8 cellular contexts compared by ENCODE assay signal in genomic region chr5:4941957-4942830, GRCh38.
A peak's percentile ranks its signal among the peaks of the same experiment; 100 is the strongest.
DNase-seq lines count a peak whose midpoint lies in the region; ATAC-seq and TF ChIP-seq lines count a peak whose summit lies in the region.

No MANE protein-coding gene starts in this region.

- TF ChIP-seq RAD21 in Ishikawa (IDR thresholded peaks at IDR 0.05; ENCODE audit: low read depth) = peak; percentile 33; the same call in 1 of the 2 replicates

- no peaks in the 10 kb centered on the region for H3K36me3 ChIP-seq in endodermal cell (ENCODE audit: control insufficient read depth, insufficient read depth, low read length)

- H3K9me3 ChIP-seq in endodermal cell (ENCODE audit: control insufficient read depth, low read length) = no peaks in the 10 kb centered on the region

- TF ChIP-seq EP300 in Ishikawa (IDR thresholded peaks at IDR 0.05; ENCODE audit: borderline replicate concordance) = no peak

- no peaks in the 10 kb centered on the region for H3K4me1 ChIP-seq in endodermal cell (ENCODE audit: control insufficient read depth, insufficient read depth, low read length)

- no peak overlapping the region for H3K4me3 Mint-ChIP-seq in activated CD4-positive, alpha-beta T cell treated with anti-CD3 and anti-CD28 coated beads for 36 hours
- H3K4me3 Mint-ChIP-seq in endodermal cell (no peak overlapping the region), progenitor cell of endocrine pancreas (ENCODE audit: low read depth) (no peak overlapping the region)

- no peak overlapping the region for H3K4me3 ChIP-seq in endodermal cell (ENCODE audit: low read length)

- 60 to 72% methylated on average over 19 to 33 of the region's 33 CpGs for WGBS in endodermal cell (ENCODE audit: insufficient coverage in 1 of 2, insufficient read length in 1 of 2), 2 experiments

- H3K27ac ChIP-seq in endodermal cell (ENCODE audit: low read depth, low read length) = no peak overlapping the region

- POLR2A ChIA-PET in activated CD4-positive, alpha-beta T cell treated with anti-CD3 and anti-CD28 coated beads for 36 hours (lab: Charles Lee) = no interaction called here

- no peaks in the 10 kb centered on the region for H3K9me3 Mint-ChIP-seq in activated CD4-positive, alpha-beta T cell treated with anti-CD3 and anti-CD28 coated beads for 36 hours (ENCODE audit: low read depth)
- H3K9me3 Mint-ChIP-seq in endodermal cell = no peaks in the 10 kb centered on the region
- H3K9me3 Mint-ChIP-seq in progenitor cell of endocrine pancreas (ENCODE audit: low read depth) = no peaks in the 10 kb centered on the region

- intact Hi-C loops in activated CD4-positive, alpha-beta T cell treated with anti-CD3 and anti-CD28 coated beads for 36 hours (cut with DNase I, micrococcal nuclease) = loop anchor here in 1 of 2 experiments (2.0 kb wide), 1 partner anchor 63 kb away; no protein-coding TSS in a partner anchor

- ATAC-seq in activated CD4-positive, alpha-beta T cell treated with anti-CD3 and anti-CD28 coated beads for 36 hours = no peak
- ATAC-seq in HG03025 (IDR thresholded peaks at IDR 0.05; ENCODE audit: low FRiP score, unreplicated experiment) = no peak

- no peak overlapping the region for H3K27ac Mint-ChIP-seq in activated CD4-positive, alpha-beta T cell treated with anti-CD3 and anti-CD28 coated beads for 36 hours
- H3K27ac Mint-ChIP-seq in endodermal cell (no peak overlapping the region), progenitor cell of endocrine pancreas (no peak overlapping the region)

- H3K36me3 Mint-ChIP-seq in activated CD4-positive, alpha-beta T cell treated with anti-CD3 and anti-CD28 coated beads for 36 hours (ENCODE audit: low read depth) = no peaks in the 10 kb centered on the region
- H3K36me3 Mint-ChIP-seq in endodermal cell (ENCODE audit: low read depth) (no peaks in the 10 kb centered on the region), progenitor cell of endocrine pancreas (ENCODE audit: insufficient read depth) (no peaks in the 10 kb centered on the region)

- H3K9ac ChIP-seq in endodermal cell (ENCODE audit: extremely low read depth, low read length, poor library complexity, severe bottlenecking) = no peak overlapping the region

- no peaks in the 10 kb centered on the region for H3K27me3 ChIP-seq in endodermal cell (ENCODE audit: control insufficient read depth, insufficient read depth, low read length, poor library complexity, severe bottlenecking)

- no peaks in the 10 kb centered on the region for H3K27me3 Mint-ChIP-seq in activated CD4-positive, alpha-beta T cell treated with anti-CD3 and anti-CD28 coated beads for 36 hours
- H3K27me3 Mint-ChIP-seq in endodermal cell (ENCODE audit: insufficient read depth) (no peaks in the 10 kb centered on the region), progenitor cell of endocrine pancreas (peaks cover 20% of the 10 kb centered on the region)

- no peaks in the 10 kb centered on the region for H3K4me1 Mint-ChIP-seq in activated CD4-positive, alpha-beta T cell treated with anti-CD3 and anti-CD28 coated beads for 36 hours
- H3K4me1 Mint-ChIP-seq in endodermal cell (peaks cover 2% of the 10 kb centered on the region), progenitor cell of endocrine pancreas (ENCODE audit: low read depth) (no peaks in the 10 kb centered on the region)

- peak; percentile 35 for DNase-seq in activated CD4-positive, alpha-beta T cell treated with anti-CD3 and anti-CD28 coated beads for 36 hours
- DNase-seq in activated CD4-positive, alpha-beta T cell treated with anti-CD3 and anti-CD28 coated beads, Interleukin-2, amount 50 U/mL, for 1 hour = no peak
- DNase-seq in endodermal cell = peak; percentile 86
- DNase-seq in progenitor cell of endocrine pancreas (ENCODE audit: low spot score, unreplicated experiment) = peak; percentile 50
- no peak for DNase-seq in NCI-H1694 (lab: John Stamatoyannopoulos, UW)
- DNase-seq in cerebellar nuclear complex (lab: John Stamatoyannopoulos, UW) = no peak

- CTCF ChIA-PET in activated CD4-positive, alpha-beta T cell treated with anti-CD3 and anti-CD28 coated beads for 36 hours (lab: Charles Lee) = interaction anchor here (0.8 to 0.9 kb wide), 2 partner anchors 13 to 62 kb away, joined by 3 read pairs; no protein-coding TSS in a partner anchor

- peak; percentile 100 for TF ChIP-seq CTCF in endodermal cell (conservative IDR thresholded peaks at IDR 0.05)
- TF ChIP-seq CTCF in progenitor cell of endocrine pancreas (IDR thresholded peaks at IDR 0.05; ENCODE audit: unreplicated experiment) = peak; percentile 94

TF ChIP-seq in Ishikawa, 13 proteins besides CTCF, POLR2A, EP300 and RAD21:
- no peak for TF ChIP-seq NFIC (IDR thresholded peaks at IDR 0.05)
- TF ChIP-seq CREB1 (IDR thresholded peaks at IDR 0.05; ENCODE audit: low read depth) = no peak
- no peak for TF ChIP-seq FOXM1 (IDR thresholded peaks at IDR 0.05; ENCODE audit: borderline replicate concordance, low read depth)
- TF ChIP-seq, protein P1, sequence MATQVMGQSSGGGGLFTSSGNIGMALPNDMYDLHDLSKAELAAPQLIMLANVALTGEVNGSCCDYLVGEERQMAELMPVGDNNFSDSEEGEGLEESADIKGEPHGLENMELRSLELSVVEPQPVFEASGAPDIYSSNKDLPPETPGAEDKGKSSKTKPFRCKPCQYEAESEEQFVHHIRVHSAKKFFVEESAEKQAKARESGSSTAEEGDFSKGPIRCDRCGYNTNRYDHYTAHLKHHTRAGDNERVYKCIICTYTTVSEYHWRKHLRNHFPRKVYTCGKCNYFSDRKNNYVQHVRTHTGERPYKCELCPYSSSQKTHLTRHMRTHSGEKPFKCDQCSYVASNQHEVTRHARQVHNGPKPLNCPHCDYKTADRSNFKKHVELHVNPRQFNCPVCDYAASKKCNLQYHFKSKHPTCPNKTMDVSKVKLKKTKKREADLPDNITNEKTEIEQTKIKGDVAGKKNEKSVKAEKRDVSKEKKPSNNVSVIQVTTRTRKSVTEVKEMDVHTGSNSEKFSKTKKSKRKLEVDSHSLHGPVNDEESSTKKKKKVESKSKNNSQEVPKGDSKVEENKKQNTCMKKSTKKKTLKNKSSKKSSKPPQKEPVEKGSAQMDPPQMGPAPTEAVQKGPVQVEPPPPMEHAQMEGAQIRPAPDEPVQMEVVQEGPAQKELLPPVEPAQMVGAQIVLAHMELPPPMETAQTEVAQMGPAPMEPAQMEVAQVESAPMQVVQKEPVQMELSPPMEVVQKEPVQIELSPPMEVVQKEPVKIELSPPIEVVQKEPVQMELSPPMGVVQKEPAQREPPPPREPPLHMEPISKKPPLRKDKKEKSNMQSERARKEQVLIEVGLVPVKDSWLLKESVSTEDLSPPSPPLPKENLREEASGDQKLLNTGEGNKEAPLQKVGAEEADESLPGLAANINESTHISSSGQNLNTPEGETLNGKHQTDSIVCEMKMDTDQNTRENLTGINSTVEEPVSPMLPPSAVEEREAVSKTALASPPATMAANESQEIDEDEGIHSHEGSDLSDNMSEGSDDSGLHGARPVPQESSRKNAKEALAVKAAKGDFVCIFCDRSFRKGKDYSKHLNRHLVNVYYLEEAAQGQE (IDR thresholded peaks at IDR 0.05; ENCODE audit: low read depth) = no peak
- TF ChIP-seq, protein P2, sequence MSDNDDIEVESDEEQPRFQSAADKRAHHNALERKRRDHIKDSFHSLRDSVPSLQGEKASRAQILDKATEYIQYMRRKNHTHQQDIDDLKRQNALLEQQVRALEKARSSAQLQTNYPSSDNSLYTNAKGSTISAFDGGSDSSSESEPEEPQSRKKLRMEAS (IDR thresholded peaks at IDR 0.05) = no peak
- TF ChIP-seq CEBPB (IDR thresholded peaks at IDR 0.05) = no peak
- TF ChIP-seq, protein P3, sequence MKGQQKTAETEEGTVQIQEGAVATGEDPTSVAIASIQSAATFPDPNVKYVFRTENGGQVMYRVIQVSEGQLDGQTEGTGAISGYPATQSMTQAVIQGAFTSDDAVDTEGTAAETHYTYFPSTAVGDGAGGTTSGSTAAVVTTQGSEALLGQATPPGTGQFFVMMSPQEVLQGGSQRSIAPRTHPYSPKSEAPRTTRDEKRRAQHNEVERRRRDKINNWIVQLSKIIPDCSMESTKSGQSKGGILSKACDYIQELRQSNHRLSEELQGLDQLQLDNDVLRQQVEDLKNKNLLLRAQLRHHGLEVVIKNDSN (IDR thresholded peaks at IDR 0.05) = no peak
- no peak for TF ChIP-seq TAF1 (IDR thresholded peaks at IDR 0.05; ENCODE audit: low read depth)
- TF ChIP-seq TEAD4 (IDR thresholded peaks at IDR 0.05) = no peak
- TF ChIP-seq EGR1 (IDR thresholded peaks at IDR 0.05) = no peak
- TF ChIP-seq YY1 (IDR thresholded peaks at IDR 0.05; ENCODE audit: low read depth) = no peak
- TF ChIP-seq ZBTB7A (IDR thresholded peaks at IDR 0.05; ENCODE audit: low read depth) = no peak

Comparison
In these comparisons a context has a peak if more than half of its experiments do, and no peak if none do; other contexts are left out.
1. DNase-seq: peak in activated CD4-positive, alpha-beta T cell treated with anti-CD3 and anti-CD28 coated beads for 36 hours (single experiment), endodermal cell (single experiment) and progenitor cell of endocrine pancreas (single experiment); none in activated CD4-positive, alpha-beta T cell treated with anti-CD3 and anti-CD28 coated beads, Interleukin-2, amount 50 U/mL, for 1 hour (single experiment), NCI-H1694 (single experiment) and cerebellar nuclear complex (0 of 2).